ENCODE assay signal across 8 cellular contexts in the genomic region with DNA sequence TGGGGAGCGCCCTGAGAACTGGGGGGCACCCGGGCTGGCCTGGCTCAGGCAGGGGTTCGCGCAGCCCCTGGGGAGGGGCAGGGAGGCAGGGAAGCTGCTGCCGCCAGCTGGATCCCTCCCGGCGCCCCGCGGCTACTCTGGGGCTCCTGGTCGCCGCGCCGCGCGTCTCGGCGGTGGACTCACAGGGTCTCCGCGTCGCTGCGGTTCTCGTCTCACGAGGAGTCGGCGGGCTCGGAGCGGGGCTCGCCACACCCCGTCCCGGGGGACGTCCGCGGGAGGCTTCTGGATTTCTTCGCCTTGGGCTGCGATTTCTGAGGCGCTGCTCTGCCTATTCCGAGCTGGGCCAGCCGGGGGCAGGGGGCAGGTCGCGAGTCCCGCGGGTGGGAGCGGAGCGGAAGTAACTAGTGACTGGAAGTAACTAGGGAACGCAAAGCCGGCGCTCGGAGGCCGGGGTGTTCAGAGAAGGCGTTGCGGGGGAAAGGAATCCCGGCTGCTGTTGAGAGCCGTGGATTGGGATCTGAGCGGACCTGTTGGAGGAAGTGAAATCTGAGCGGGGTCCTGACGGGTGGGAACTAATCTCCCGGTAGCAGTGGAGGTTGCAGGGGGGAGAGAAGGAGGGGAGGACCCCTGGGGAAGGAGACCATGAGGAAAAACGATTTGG. TPM values are rescaled to one million over a fixed set of nuclear protein-coding genes. Genes with fewer than 3 reads are reported as not detected.
DNase-seq lines count a peak whose midpoint lies in the region; ATAC-seq, FAIRE-seq and TF ChIP-seq lines count a peak whose summit lies in the region.

No MANE protein-coding gene starts in this region.

- intact Hi-C loops in endothelial cell of umbilical vein (cut with micrococcal nuclease), result loop anchor here (2.0 to 5.0 kb wide), 2 partner anchors 65 to 182 kb away; no protein-coding TSS in a partner anchor

- no TSS peak for BruUV-seq in endothelial cell of umbilical vein (replicated peaks; lab: Mats Ljungman, UMichigan)

- no peaks in the 10 kb centered on the region for H3K79me2 ChIP-seq in endothelial cell of umbilical vein (ENCODE audit: control insufficient read depth, insufficient read depth, low read length)

- dilution Hi-C loops in endothelial cell of umbilical vein (cut with MboI; ENCODE audit: extremely low pct_ligation_motif_present, low sequenced_read_pairs), result no loop called here

- H3K4me1 ChIP-seq in endothelial cell of umbilical vein (ENCODE audit: control insufficient read depth, extremely low read depth, insufficient read depth, low read length), result peaks cover 11% of the 10 kb centered on the region

- H4K20me1 ChIP-seq in endothelial cell of umbilical vein (replicated peaks; ENCODE audit: control insufficient read depth, extremely low read depth, insufficient read depth, low read length), result no peaks in the 10 kb centered on the region

- H3K36me3 ChIP-seq in endothelial cell of umbilical vein (ENCODE audit: control insufficient read depth in 2 of 2, extremely low read depth in 1 of 2, insufficient read depth in 2 of 2, low read length in 2 of 2), result no peaks in the 10 kb centered on the region

- FAIRE-seq in endothelial cell of umbilical vein (lab: Jason Lieb, UNC), result peak; percentile 33

- H2AFZ ChIP-seq in endothelial cell of umbilical vein (ENCODE audit: low read depth, low read length), result peak overlapping the region; percentile 82

- H3K27ac ChIP-seq in endothelial cell of umbilical vein (ENCODE audit: insufficient read depth, low read depth, low read length), result peak overlapping the region; percentile 75

- H3K9me3 ChIP-seq in endothelial cell of umbilical vein (replicated peaks; ENCODE audit: control insufficient read depth, insufficient read depth, low read length), result no peaks in the 10 kb centered on the region

- ATAC-seq in GM18909 (IDR thresholded peaks at IDR 0.05; ENCODE audit: poor library complexity, unreplicated experiment) (peak; percentile 50), HG03139 (IDR thresholded peaks at IDR 0.05; ENCODE audit: unreplicated experiment) (peak; percentile 44)

- TF ChIP-seq CTCF in AG09319 (IDR thresholded peaks at IDR 0.05; ENCODE audit: low read depth, low read length), result peak; percentile 4; the same call in 1 of the 2 replicates
- peak in 1 of 2 donors; percentile 35 for TF ChIP-seq CTCF in endothelial cell of umbilical vein (IDR thresholded peaks at IDR 0.05; ENCODE audit: extremely low read depth in 1 of 2, insufficient read depth in 1 of 2, low read depth in 1 of 2, low read length in 2 of 2)

- peaks cover 0 to 1% of the 10 kb centered on the region in 2 experiments for H3K27me3 ChIP-seq in endothelial cell of umbilical vein (ENCODE audit: control insufficient read depth in 2 of 2, insufficient read depth in 2 of 2, low read length in 2 of 2)

- CTCF ChIA-PET in endothelial cell of umbilical vein (lab: Charles Lee), result interaction anchor here (0.7 to 3.1 kb wide), 7 partner anchors 16 to 184 kb away, joined by 3 to 12 read pairs (median 3); no protein-coding TSS in a partner anchor

- peak overlapping the region; percentile 49 to 100 (median 56) for H3K4me3 ChIP-seq in endothelial cell of umbilical vein (replicated peaks in 1 of 3; ENCODE audit: insufficient read depth in 1 of 3, low read depth in 1 of 3, low read length in 3 of 3)

- POLR2A ChIA-PET in endothelial cell of umbilical vein (lab: Charles Lee), result no interaction called here

- peak overlapping the region; percentile 77 for H3K4me2 ChIP-seq in endothelial cell of umbilical vein (ENCODE audit: insufficient read depth, low read length)

- H3K9me1 ChIP-seq in endothelial cell of umbilical vein (replicated peaks; ENCODE audit: control insufficient read depth, extremely low read depth, insufficient read depth, low read length), result no peaks in the 10 kb centered on the region

- no peak for TF ChIP-seq POLR2A in endothelial cell of umbilical vein (IDR thresholded peaks at IDR 0.05; ENCODE audit: low read depth, low read length)

- peak overlapping the region; percentile 92 for H3K9ac ChIP-seq in endothelial cell of umbilical vein (replicated peaks; ENCODE audit: extremely low read depth, insufficient read depth, low read length)

- DNase-seq in AG09319 (ENCODE audit: extremely low read depth, low read depth), result no peak
- peak; percentile 83 for DNase-seq in NCI-H82 (lab: John Stamatoyannopoulos, UW)
- DNase-seq in activated CD8-positive, alpha-beta memory T cell treated with anti-CD3 and anti-CD28 coated beads, Interleukin-2, amount 50 U/mL, for 4 hours, result peak; percentile 56
- peak; percentile 65 for DNase-seq in endothelial cell of umbilical vein (ENCODE audit: low read depth, low spot score)
- peak; percentile 48 for DNase-seq in midbrain (lab: John Stamatoyannopoulos, UW)
- peak; percentile 6 to 31 for DNase-seq in stimulated activated CD8-positive, alpha-beta memory T cell treated with anti-CD3 and anti-CD28 coated beads, Interleukin-4, amount 100 ng/mL, for 1 hour (ENCODE audit: low read depth in 2 of 2, low spot score in 1 of 2)

TF ChIP-seq in endothelial cell of umbilical vein, 7 proteins besides CTCF, POLR2A, EP300 and RAD21:
- TF ChIP-seq POLR2AphosphoS5 (IDR thresholded peaks at IDR 0.05; ENCODE audit: insufficient read depth, low read depth, low read length), result no peak
- no peak for TF ChIP-seq GATA2 (IDR thresholded peaks at IDR 0.05; ENCODE audit: insufficient read depth, insufficient read length, low read depth, low read length)
- TF ChIP-seq JUN (IDR thresholded peaks at IDR 0.05; ENCODE audit: borderline replicate concordance, insufficient read depth, insufficient read length, low read depth), result no peak
- no peak for TF ChIP-seq FOS (IDR thresholded peaks at IDR 0.05; ENCODE audit: borderline replicate concordance, insufficient read depth, low read length)
- no peak for TF ChIP-seq MYC (IDR thresholded peaks at IDR 0.05; ENCODE audit: low read depth, low read length)
- TF ChIP-seq, protein P1, sequence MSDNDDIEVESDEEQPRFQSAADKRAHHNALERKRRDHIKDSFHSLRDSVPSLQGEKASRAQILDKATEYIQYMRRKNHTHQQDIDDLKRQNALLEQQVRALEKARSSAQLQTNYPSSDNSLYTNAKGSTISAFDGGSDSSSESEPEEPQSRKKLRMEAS (IDR thresholded peaks at IDR 0.05; ENCODE audit: insufficient read depth, insufficient read length), result no peak
- no peak for TF ChIP-seq EZH2 (IDR thresholded peaks at IDR 0.05; ENCODE audit: borderline replicate concordance, low read depth, low read length, severe bottlenecking)

RNA-seq across cellular contexts. Expression of a gene that starts 0.5 kb away (rescaled TPM):
- total RNA-seq in endothelial cell of umbilical vein, result 28.9 and 36.0 TPM in 2 replicates
- polyA plus RNA-seq in endothelial cell of umbilical vein, result 41.5 and 50.4 TPM in 2 replicates
- polyA plus RNA-seq in endothelial cell of umbilical vein (2011; cell fraction: cytosol; rRNA removed), result 26.3 and 29.5 TPM in 2 replicates
- polyA plus RNA-seq in endothelial cell of umbilical vein (2011; cell fraction: nucleus; rRNA removed), result 6.8 and 12.5 TPM in 2 replicates
- 22.8 and 28.5 TPM in 2 replicates for polyA plus RNA-seq in endothelial cell of umbilical vein (2012)
- 22.2 and 29.3 TPM in 2 replicates for polyA minus RNA-seq in endothelial cell of umbilical vein
- polyA minus RNA-seq in endothelial cell of umbilical vein (2011; cell fraction: cytosol; rRNA and poly(A)+ RNA removed), result 64.1 TPM
- 5.0 and 6.4 TPM in 2 replicates for polyA minus RNA-seq in endothelial cell of umbilical vein (2011; cell fraction: nucleus; rRNA and poly(A)+ RNA removed)

RNA-seq across cellular contexts. Expression of a gene that starts 49.8 kb away (rescaled TPM):
- total RNA-seq in endothelial cell of umbilical vein, result 2.4 and 3.3 TPM in 2 replicates
- polyA plus RNA-seq in endothelial cell of umbilical vein, result 0.62 and 0.86 TPM in 2 replicates
- polyA plus RNA-seq in endothelial cell of umbilical vein (2011; cell fraction: cytosol; rRNA removed), result 0.56 and 0.63 TPM in 2 replicates
- 2.4 and 3.3 TPM in 2 replicates for polyA plus RNA-seq in endothelial cell of umbilical vein (2011; cell fraction: nucleus; rRNA removed)
- polyA plus RNA-seq in endothelial cell of umbilical vein (2012), result 1.5 and 1.6 TPM in 2 replicates
- 2.3 and 2.6 TPM in 2 replicates for polyA minus RNA-seq in endothelial cell of umbilical vein
- polyA minus RNA-seq in endothelial cell of umbilical vein (2011; cell fraction: cytosol; rRNA and poly(A)+ RNA removed), result 0.31 TPM
- polyA minus RNA-seq in endothelial cell of umbilical vein (2011; cell fraction: nucleus; rRNA and poly(A)+ RNA removed), result 3.5 and 4.8 TPM in 2 replicates
